ENCODE assay signal across 7 cellular contexts in genomic region chr14:23307146-23307447, GRCh38. TPM values are rescaled to one million over a fixed set of nuclear protein-coding genes. Genes with fewer than 3 reads are reported as not detected.
DNase-seq lines count a peak whose midpoint lies in the region; ATAC-seq, FAIRE-seq and TF ChIP-seq lines count a peak whose summit lies in the region.

No MANE protein-coding gene starts in this region.

- peak overlapping the region; percentile 91 for H2AK9ac ChIP-seq in IMR-90 (replicated peaks; ENCODE audit: low read depth, low read length, poor library complexity)

- peak overlapping the region; percentile 90 for H3K14ac ChIP-seq in IMR-90 (replicated peaks; ENCODE audit: low read depth, low read length)

- intact Hi-C loops in IMR-90 (cut with micrococcal nuclease) (loop anchor here (10.0 kb wide), 1 partner anchor 752 kb away; no protein-coding TSS in a partner anchor), ascending aorta (cut with DNase I) (loop anchor here (10.0 kb wide), 3 partner anchors 382 to 838 kb away; partner anchors contain the start of genes EMC9, MMP14, PRMT5 and PSME2), left colon (cut with DNase I, micrococcal nuclease) (no loop called here)

- peak overlapping the region; percentile 62 for H2AK5ac ChIP-seq in IMR-90 (ENCODE audit: low read depth, low read length)

- peak overlapping the region; percentile 45; the same call in 1 of the 2 replicates for H3K18ac ChIP-seq in IMR-90 (ENCODE audit: low read depth, low read length)

- H3K27me3 ChIP-seq in IMR-90 (ENCODE audit: control insufficient read depth, insufficient read depth, low read length) (no peaks in the 10 kb centered on the region), ascending aorta (no peaks in the 10 kb centered on the region), stomach smooth muscle (ENCODE audit: control insufficient read depth in 1 of 2, insufficient read depth in 2 of 2, low read length in 2 of 2) (no peaks in the 10 kb centered on the region)

- H2BK15ac ChIP-seq in IMR-90 (ENCODE audit: low read depth, low read length): no peak overlapping the region

- peak overlapping the region; percentile 61; the same call in 1 of the 2 replicates for H3K23ac ChIP-seq in IMR-90 (ENCODE audit: low read depth, low read length)

- FAIRE-seq in RCC 7860 (lab: Jason Lieb, UNC): no peak

- TF ChIP-seq RAD21 in IMR-90 (IDR thresholded peaks at IDR 0.05; ENCODE audit: low read length): no peak

- no peaks in the 10 kb centered on the region for H3K9me3 ChIP-seq in IMR-90 (ENCODE audit: control insufficient read depth, insufficient read depth, low read length)
- no peaks in the 10 kb centered on the region for H3K9me3 ChIP-seq in ascending aorta
- H3K9me3 ChIP-seq in stomach smooth muscle (ENCODE audit: control insufficient read depth in 2 of 2, low read length in 2 of 2): no peaks in the 10 kb centered on the region

- H3K9me1 ChIP-seq in IMR-90 (ENCODE audit: insufficient read depth, low read length): peaks cover 20% of the 10 kb centered on the region; the same call in 1 of the 2 replicates

- CTCF ChIA-PET in IMR-90 (lab: Yijun Ruan, JAX): interaction anchor here (1.2 kb wide), 1 partner anchor 187 kb away, joined by 4 read pairs; no protein-coding TSS in a partner anchor

- peaks cover 35% of the 10 kb centered on the region for H4K20me1 ChIP-seq in IMR-90 (ENCODE audit: insufficient read depth, low read length)

- peak overlapping the region; percentile 81 for H3K56ac ChIP-seq in IMR-90 (ENCODE audit: extremely low read depth, insufficient read depth, low read length)

- H2AFZ ChIP-seq in IMR-90 (replicated peaks; ENCODE audit: low read length, poor library complexity): peak overlapping the region; percentile 83

- H3K4me2 ChIP-seq in IMR-90 (ENCODE audit: low read depth, low read length): peak overlapping the region; percentile 87

- POLR2A ChIA-PET in IMR-90 (lab: Charles Lee; ENCODE audit: unreplicated experiment): interaction anchor here (0.5 to 1.2 kb wide), 5 partner anchors 14 to 818 kb away, joined by 3 to 9 read pairs (median 3); partner anchors contain the start of gene PABPN1

- H3K4ac ChIP-seq in IMR-90 (ENCODE audit: low read depth, low read length): peak overlapping the region; percentile 83

- in situ Hi-C loops in IMR-90 (cut with MboI; ENCODE audit: low sequenced_read_pairs): loop anchor here (10.0 to 25.0 kb wide), 4 partner anchors 192 to 1130 kb away; partner anchors contain the start of genes CBLN3, CEBPE, EMC9 and FITM1

- H3K9ac ChIP-seq in IMR-90 (ENCODE audit: low read depth, low read length) (peak overlapping the region; percentile 92), stomach smooth muscle (ENCODE audit: low read length in 2 of 2) (peak overlapping the region; percentile 94 to 97)

- peak overlapping the region; percentile 95 for H3K27ac ChIP-seq in IMR-90 (ENCODE audit: insufficient read depth, low read length)
- H3K27ac ChIP-seq in ascending aorta: peak overlapping the region; percentile 92 to 96
- H3K27ac ChIP-seq in stomach smooth muscle (ENCODE audit: low read length): peak overlapping the region; percentile 88

- dilution Hi-C loops in IMR-90 (cut with HindIII; ENCODE audit: low sequenced_read_pairs, unreplicated experiment): no loop called here

- no peak for DNase-seq in IMR-90
- no peak for DNase-seq in ascending aorta (ENCODE audit: low spot score in 2 of 2)
- no peak for DNase-seq in left colon
- DNase-seq in RCC 7860 (ENCODE audit: low spot score): no peak
- DNase-seq in NCI-H1092 (lab: John Stamatoyannopoulos, UW): no peak

- WGBS in IMR-90 (ENCODE audit: extremely low coverage in 2 of 2, insufficient read length in 1 of 2), 2 experiments: no CpG with 5 or more reads among the region's 3 CpGs

- no TSS peak for BruUV-seq in IMR-90 (replicated peaks; lab: Mats Ljungman, UMichigan)

- H4K8ac ChIP-seq in IMR-90 (ENCODE audit: low read depth in 2 of 2, low read length in 2 of 2): peak overlapping the region; percentile 90 to 97

- H2BK120ac ChIP-seq in IMR-90 (ENCODE audit: low read depth, low read length): peak overlapping the region; percentile 1; the same call in 1 of the 2 replicates

- ATAC-seq in IMR-90 (ENCODE audit: low read depth): no peak
- peak; percentile 3 for ATAC-seq in left colon
- no peak for ATAC-seq in HG03095 (IDR thresholded peaks at IDR 0.05; ENCODE audit: unreplicated experiment)

- peak overlapping the region; percentile 59 for H4K5ac ChIP-seq in IMR-90 (ENCODE audit: low read depth, low read length)

- peak overlapping the region; percentile 81 for H4K91ac ChIP-seq in IMR-90 (ENCODE audit: insufficient read depth, low read depth, low read length)

- H3K79me1 ChIP-seq in IMR-90 (ENCODE audit: low read depth in 1 of 2, low read length in 2 of 2): peaks cover 20 to 57% of the 10 kb centered on the region in 2 experiments

- peaks cover 19% of the 10 kb centered on the region for H3K4me1 ChIP-seq in IMR-90 (ENCODE audit: control insufficient read depth, insufficient read depth, low read length)
- H3K4me1 ChIP-seq in ascending aorta: peaks cover 19 to 20% of the 10 kb centered on the region in 2 donors
- H3K4me1 ChIP-seq in stomach smooth muscle (ENCODE audit: control insufficient read depth, insufficient read depth, low read length): peaks cover 47% of the 10 kb centered on the region

- H2BK20ac ChIP-seq in IMR-90 (ENCODE audit: low read depth, low read length): no peak overlapping the region

- H3K36me3 ChIP-seq in IMR-90 (ENCODE audit: control insufficient read depth, insufficient read depth, low read length) (peaks cover 33% of the 10 kb centered on the region), ascending aorta (peaks cover 10 to 32% of the 10 kb centered on the region in 2 donors), stomach smooth muscle (ENCODE audit: control insufficient read depth in 2 of 2, insufficient read depth in 2 of 2, low read length in 2 of 2) (peaks cover 20 to 27% of the 10 kb centered on the region in 2 donors)

- TF ChIP-seq POLR2A in IMR-90 (IDR thresholded peaks at IDR 0.05; ENCODE audit: low read depth, low read length): no peak

- H3K4me3 ChIP-seq in IMR-90 (ENCODE audit: insufficient read depth, low read depth, low read length) (peak overlapping the region; percentile 87), ascending aorta (peak overlapping the region; percentile 75 to 82), stomach smooth muscle (ENCODE audit: low read length in 2 of 2) (peak overlapping the region; percentile 94 to 97)

- H2BK5ac ChIP-seq in IMR-90 (ENCODE audit: low read depth, low read length, poor library complexity, severe bottlenecking): peak overlapping the region; percentile 86

- TF ChIP-seq CTCF in IMR-90 (conservative IDR thresholded peaks at IDR 0.05; ENCODE audit: low read depth, low read length) (no peak), ascending aorta (IDR thresholded peaks at IDR 0.05) (no peak)

TF ChIP-seq in IMR-90, 13 proteins besides CTCF, POLR2A, EP300 and RAD21 (continues in another document):
- no peak for TF ChIP-seq RCOR1 (IDR thresholded peaks at IDR 0.05; ENCODE audit: insufficient replicate concordance, low read length)
- no peak for TF ChIP-seq MAFK (IDR thresholded peaks at IDR 0.05; ENCODE audit: low read depth, low read length)
- no peak for TF ChIP-seq NFE2L2 (IDR thresholded peaks at IDR 0.05; ENCODE audit: low read depth, low read length)
- TF ChIP-seq ELK1 (IDR thresholded peaks at IDR 0.05; ENCODE audit: borderline replicate concordance, low read depth, low read length): no peak
- no peak for TF ChIP-seq MXI1 (IDR thresholded peaks at IDR 0.05; ENCODE audit: borderline replicate concordance, low read depth, low read length)
- TF ChIP-seq FOS (IDR thresholded peaks at IDR 0.05; ENCODE audit: low read depth, low read length): no peak
- no peak for TF ChIP-seq MAZ (IDR thresholded peaks at IDR 0.05; ENCODE audit: borderline replicate concordance, low read depth, low read length)
- no peak for TF ChIP-seq SMC3 (IDR thresholded peaks at IDR 0.05; ENCODE audit: low read depth, low read length)
- no peak for TF ChIP-seq RFX5 (IDR thresholded peaks at IDR 0.05; ENCODE audit: low read depth, low read length)

RNA-seq across cellular contexts. Expression of gene BCL2L2, which starts 0.5 kb away (rescaled TPM):
- 14.5 and 16.9 TPM in 2 replicates for total RNA-seq in IMR-90 (2012; rRNA removed)
- polyA plus RNA-seq in IMR-90 (2012; rRNA removed): 30.6 and 40.9 TPM in 2 replicates
- polyA plus RNA-seq in IMR-90 (2012; cell fraction: cytosol; rRNA removed): 21.7 and 27.3 TPM in 2 replicates
- 62.4 and 84.0 TPM in 2 replicates for polyA plus RNA-seq in IMR-90 (2012; cell fraction: nucleus; rRNA removed; ENCODE audit: low replicate concordance)
- total RNA-seq in ascending aorta: 49.2 TPM
- 10 to 100 TPM; 34.7 to 40.2 TPM for total RNA-seq in left colon

RNA-seq across cellular contexts. Expression of gene PPP1R3E, which starts 4.4 kb away (rescaled TPM):
- total RNA-seq in IMR-90 (2012; rRNA removed): 1.1 and 1.3 TPM in 2 replicates
- 2.5 and 3.5 TPM in 2 replicates for polyA plus RNA-seq in IMR-90 (2012; rRNA removed)
- 0.63 and 0.75 TPM in 2 replicates for polyA plus RNA-seq in IMR-90 (2012; cell fraction: cytosol; rRNA removed)
- 5.0 and 22.5 TPM in 2 replicates for polyA plus RNA-seq in IMR-90 (2012; cell fraction: nucleus; rRNA removed; ENCODE audit: low replicate concordance)
- total RNA-seq in ascending aorta: 8.9 TPM
- 10 to 100 TPM; 10.8 to 11.2 TPM for total RNA-seq in left colon

RNA-seq across cellular contexts. Expression of gene PABPN1, which starts 14.2 kb away (rescaled TPM):
- 74.4 and 104 TPM in 2 replicates for total RNA-seq in IMR-90 (2012; rRNA removed)
- polyA plus RNA-seq in IMR-90 (2012; rRNA removed): 192 and 211 TPM in 2 replicates
- polyA plus RNA-seq in IMR-90 (2012; cell fraction: cytosol; rRNA removed): 68.9 and 112 TPM in 2 replicates
- polyA plus RNA-seq in IMR-90 (2012; cell fraction: nucleus; rRNA removed; ENCODE audit: low replicate concordance): 620 and 1,496 TPM in 2 replicates
- total RNA-seq in ascending aorta: 90.6 TPM
- total RNA-seq in left colon: 100 to 1,000 TPM; 131 to 158 TPM

RNA-seq across cellular contexts. Expression of gene HOMEZ, which starts 21.2 kb away (rescaled TPM):
- total RNA-seq in IMR-90 (2012; rRNA removed) (5.8 and 7.7 TPM in 2 replicates), ascending aorta (7.3 TPM), left colon (10 to 100 TPM; 15.3 to 17.6 TPM)
- polyA plus RNA-seq in IMR-90 (2012; rRNA removed): 9.7 and 10.3 TPM in 2 replicates
- polyA plus RNA-seq in IMR-90 (2012; cell fraction: cytosol; rRNA removed): 4.1 and 4.2 TPM in 2 replicates
- 3.1 and 5.7 TPM in 2 replicates for polyA plus RNA-seq in IMR-90 (2012; cell fraction: nucleus; rRNA removed; ENCODE audit: low replicate concordance)

RNA-seq across cellular contexts. Expression of gene SLC22A17, which starts 45.6 kb away (rescaled TPM):
- total RNA-seq in IMR-90 (2012; rRNA removed) (6.4 and 6.6 TPM in 2 replicates), ascending aorta (89.7 TPM), left colon (1 to 10 TPM; 2.7 to 8.0 TPM)
- polyA plus RNA-seq in IMR-90 (2012; rRNA removed): 35.6 and 36.0 TPM in 2 replicates
- polyA plus RNA-seq in IMR-90 (2012; cell fraction: cytosol; rRNA removed): 17.0 and 43.1 TPM in 2 replicates
- polyA plus RNA-seq in IMR-90 (2012; cell fraction: nucleus; rRNA removed; ENCODE audit: low replicate concordance): 161 and 357 TPM in 2 replicates

Comparison
In these comparisons a context has a peak if more than half of its experiments do, and no peak if none do; other contexts are left out.
1. intact Hi-C loops: an anchor here in IMR-90 (10.0 kb wide) and ascending aorta (10.0 kb wide); none called in left colon.